Comparison of ENCODE assay signal across 10 cellular contexts in genomic region chr17:50199211-50199633, GRCh38. TPM values are rescaled to one million over a fixed set of nuclear protein-coding genes. Genes with fewer than 3 reads are reported as not detected.
DNase-seq lines count a peak whose midpoint lies in the region; ATAC-seq and TF ChIP-seq lines count a peak whose summit lies in the region.
"Had no signal": no experiment of that assay in that cellular context is flagged by ENCODE, and none has a peak within 500 bp of the region (broad histone marks: within the 10 kb centered on the region; RNA-seq: fewer than 3 reads in every experiment).

No MANE protein-coding gene starts in this region.

- no peak overlapping the region for H2BK15ac ChIP-seq in mesenchymal stem cell (ENCODE audit: low read depth, poor library complexity, severe bottlenecking)

- WGBS in mesenchymal stem cell: 59% methylated on average over 16 of the region's 25 CpGs
- WGBS in tibial nerve, 2 donors: 37 to 39% methylated on average over 25 of the region's 25 CpGs

- TF ChIP-seq CTCF in cardiac fibroblast (IDR thresholded peaks at IDR 0.05; ENCODE audit: low read depth, low read length): no peak
- TF ChIP-seq CTCF in tibial nerve (IDR thresholded peaks at IDR 0.05): no peak

- H3K27me3 Mint-ChIP-seq in IgD-negative memory B cell: peaks cover 37% of the 10 kb centered on the region
- peaks cover 57% of the 10 kb centered on the region for H3K27me3 Mint-ChIP-seq in stimulated activated memory B cell treated with anti-CD40 and anti-IgM and Interleukin-4, amounts not matched to agents 10 μg/mL and 1 μg/mL and 100 μg/mL, for 72 hours

- H3K4ac ChIP-seq in mesenchymal stem cell (ENCODE audit: low read depth in 1 of 2, low read length in 2 of 2): peak overlapping the region; percentile 24 to 85

- H3K36me3 ChIP-seq in mesenchymal stem cell (ENCODE audit: control insufficient read depth in 1 of 2, insufficient read depth in 2 of 2, low read depth in 1 of 2, low read length in 2 of 2): peaks cover 50 to 52% of the 10 kb centered on the region in 2 experiments
- peaks cover 5 to 38% (median 8%) of the 10 kb centered on the region in 3 donors for H3K36me3 ChIP-seq in tibial nerve

- peak overlapping the region; percentile 73 for H3K4me2 ChIP-seq in mesenchymal stem cell (ENCODE audit: low read length, poor library complexity, severe bottlenecking)

- no peaks in the 10 kb centered on the region for H3K9me3 Mint-ChIP-seq in IgD-negative memory B cell
- H3K9me3 Mint-ChIP-seq in stimulated activated memory B cell treated with anti-CD40 and anti-IgM and Interleukin-4, amounts not matched to agents 10 μg/mL and 1 μg/mL and 100 μg/mL, for 72 hours: no peaks in the 10 kb centered on the region

- peak overlapping the region in 1 of 2 experiments; percentile 73 for H3K14ac ChIP-seq in mesenchymal stem cell (ENCODE audit: low read length in 2 of 2)

- H2BK120ac ChIP-seq in mesenchymal stem cell (ENCODE audit: low read depth, low read length): peak overlapping the region; percentile 65

- H3K18ac ChIP-seq in mesenchymal stem cell (ENCODE audit: low read depth in 1 of 2, low read length in 2 of 2): peak overlapping the region in 1 of 2 experiments; percentile 88

- no peak for TF ChIP-seq EP300 in tibial nerve (IDR thresholded peaks at IDR 0.05)

- peak in 1 of 2 donors; percentile 20 for DNase-seq in cardiac fibroblast (ENCODE audit: low read depth in 2 of 2)
- DNase-seq in mesenchymal stem cell: no peak
- no peak for DNase-seq in tibial nerve (ENCODE audit: low spot score in 2 of 2)
- no peak for DNase-seq in DMS114 treated with DMSO at 0.1 percent for 48 hours (lab: John Stamatoyannopoulos, UW; ENCODE audit: unreplicated experiment)
- DNase-seq: GOT3, Karpas-422, SHP77 had no signal

- H3K9me3 ChIP-seq in mesenchymal stem cell (ENCODE audit: control insufficient read depth, low read length) (no peaks in the 10 kb centered on the region), tibial nerve (no peaks in the 10 kb centered on the region)

- H3K4me3 ChIP-seq in cardiac fibroblast (replicated peaks in 1 of 2; ENCODE audit: low read depth in 2 of 2, low read length in 2 of 2) (peak overlapping the region; percentile 92 to 96), mesenchymal stem cell (ENCODE audit: insufficient read depth in 1 of 2, low read depth in 1 of 2, low read length in 2 of 2) (peak overlapping the region; percentile 67 to 100), tibial nerve (peak overlapping the region; percentile 46 to 75 (median 58))

- no peaks in the 10 kb centered on the region for H3K36me3 Mint-ChIP-seq in IgD-negative memory B cell
- no peaks in the 10 kb centered on the region for H3K36me3 Mint-ChIP-seq in stimulated activated memory B cell treated with anti-CD40 and anti-IgM and Interleukin-4, amounts not matched to agents 10 μg/mL and 1 μg/mL and 100 μg/mL, for 72 hours

- no peak overlapping the region for H4K8ac ChIP-seq in mesenchymal stem cell (ENCODE audit: low read length)

- H2BK12ac ChIP-seq in mesenchymal stem cell (ENCODE audit: low read length in 2 of 2): no peak overlapping the region

- H2AFZ ChIP-seq in mesenchymal stem cell (ENCODE audit: low read depth, low read length): no peak overlapping the region

- H2BK5ac ChIP-seq in mesenchymal stem cell (ENCODE audit: low read depth, low read length, poor library complexity, severe bottlenecking): no peak overlapping the region

- H2AK5ac ChIP-seq in mesenchymal stem cell (ENCODE audit: low read length, severe bottlenecking): no peak overlapping the region

- no peak for TF ChIP-seq POLR2A in tibial nerve (IDR thresholded peaks at IDR 0.05)

- H3K27ac ChIP-seq in mesenchymal stem cell (ENCODE audit: low read length, poor library complexity, severe bottlenecking) (peak overlapping the region; percentile 68), tibial nerve (peak overlapping the region; percentile 83 to 95 (median 88))

- peak overlapping the region in 2 of 3 donors; percentile 88 to 95 for H3K27ac Mint-ChIP-seq in IgD-negative memory B cell
- H3K27ac Mint-ChIP-seq in stimulated activated memory B cell treated with anti-CD40 and anti-IgM and Interleukin-4, amounts not matched to agents 10 μg/mL and 1 μg/mL and 100 μg/mL, for 72 hours: no peak overlapping the region

- peaks cover 8 to 21% (median 8%) of the 10 kb centered on the region in 3 donors for H3K4me1 Mint-ChIP-seq in IgD-negative memory B cell
- H3K4me1 Mint-ChIP-seq in stimulated activated memory B cell treated with anti-CD40 and anti-IgM and Interleukin-4, amounts not matched to agents 10 μg/mL and 1 μg/mL and 100 μg/mL, for 72 hours: peaks cover 21% of the 10 kb centered on the region

- H3K4me3 Mint-ChIP-seq in IgD-negative memory B cell: peak overlapping the region in 1 of 4 donors; percentile 17
- no peak overlapping the region for H3K4me3 Mint-ChIP-seq in stimulated activated memory B cell treated with anti-CD40 and anti-IgM and Interleukin-4, amounts not matched to agents 10 μg/mL and 1 μg/mL and 100 μg/mL, for 72 hours

- no peak for ATAC-seq in stimulated activated memory B cell treated with anti-CD40 and anti-IgM and Interleukin-4, amounts not matched to agents 10 μg/mL and 1 μg/mL and 100 μg/mL, for 72 hours
- no peak for ATAC-seq in GM19035 (IDR thresholded peaks at IDR 0.05; ENCODE audit: unreplicated experiment)

- H3K4me1 ChIP-seq in mesenchymal stem cell (ENCODE audit: control insufficient read depth, insufficient read depth, low read depth, low read length) (peaks cover 46% of the 10 kb centered on the region), tibial nerve (peaks cover 0 to 67% (median 23%) of the 10 kb centered on the region in 4 donors)

- H4K91ac ChIP-seq in mesenchymal stem cell (ENCODE audit: low read length): peak overlapping the region; percentile 77

- H3K27me3 ChIP-seq in mesenchymal stem cell (ENCODE audit: control insufficient read depth in 1 of 2, insufficient read depth in 1 of 2, low read length in 2 of 2): no peaks in the 10 kb centered on the region
- H3K27me3 ChIP-seq in tibial nerve: peaks cover 0 to 10% of the 10 kb centered on the region in 2 donors

- peak overlapping the region in 1 of 2 experiments; percentile 64 for H3K23ac ChIP-seq in mesenchymal stem cell (ENCODE audit: low read length in 2 of 2)

- peaks cover 11% of the 10 kb centered on the region for H3K79me1 ChIP-seq in mesenchymal stem cell (replicated peaks; ENCODE audit: low read length, poor library complexity, severe bottlenecking)

- peak overlapping the region; percentile 100 for H3K9ac ChIP-seq in mesenchymal stem cell (ENCODE audit: low read length)

RNA-seq across cellular contexts. Expression of gene COL1A1, which starts 2.2 kb away (rescaled TPM):
- 0.74 TPM for polyA plus RNA-seq in IgD-negative memory B cell
- polyA plus RNA-seq in mesenchymal stem cell (2013, experiment 1 of 2): 4,381 TPM
- polyA plus RNA-seq in mesenchymal stem cell (2013, experiment 2 of 2): 4,150 TPM
- total RNA-seq in tibial nerve: 100 to 1,000 TPM in 1 of 4 donors, 10 to 100 TPM in 3; 31.5 to 185 (median 73.0) TPM

RNA-seq across cellular contexts. Expression of gene SGCA, which starts 33.4 kb away (rescaled TPM):
- 2.9 TPM for polyA plus RNA-seq in IgD-negative memory B cell
- 0.14 TPM for polyA plus RNA-seq in mesenchymal stem cell (2013, experiment 1 of 2)
- polyA plus RNA-seq in mesenchymal stem cell (2013, experiment 2 of 2): 0.08 TPM
- 1 to 10 TPM; 1.8 to 7.8 (median 4.9) TPM for total RNA-seq in tibial nerve

RNA-seq across cellular contexts. Expression of gene PPP1R9B, which starts 48.7 kb away (rescaled TPM):
- polyA plus RNA-seq in IgD-negative memory B cell: 4.2 TPM
- 34.9 TPM for polyA plus RNA-seq in mesenchymal stem cell (2013, experiment 1 of 2)
- polyA plus RNA-seq in mesenchymal stem cell (2013, experiment 2 of 2): 33.0 TPM
- 10 to 100 TPM; 28.4 to 54.9 (median 36.9) TPM for total RNA-seq in tibial nerve
